ENCODE assay signal across 17 cellular contexts in the genomic region with DNA sequence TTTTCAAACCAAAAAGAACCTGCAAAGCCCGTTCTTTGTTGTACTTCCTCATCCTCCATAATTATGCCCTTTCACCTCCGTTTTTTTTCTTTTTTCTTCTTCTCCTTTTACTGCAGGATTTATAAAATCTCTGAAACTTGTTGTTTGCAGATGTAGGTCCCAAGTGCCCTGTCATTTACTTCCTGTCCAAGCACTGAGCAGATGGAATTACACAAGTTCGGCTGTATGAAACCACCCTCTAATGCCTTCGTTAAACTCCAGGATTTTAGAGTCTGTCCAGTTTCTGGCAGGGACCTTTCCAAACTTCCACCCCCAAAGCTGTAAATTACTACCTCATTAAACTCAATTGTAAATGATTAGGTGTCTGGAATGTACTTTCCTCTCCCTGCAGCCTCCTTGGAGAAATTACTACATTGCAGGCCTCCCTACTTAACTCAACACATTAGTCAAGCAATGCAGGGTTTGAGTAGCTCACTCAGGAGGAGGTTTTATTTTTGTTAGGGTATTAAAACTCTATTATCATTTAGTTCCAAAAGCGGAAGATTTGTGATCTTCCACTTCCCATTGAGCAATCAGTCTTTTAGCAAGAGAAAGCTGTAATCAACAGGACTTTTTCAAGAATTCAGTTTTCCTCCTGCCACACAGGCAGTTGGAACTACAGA.
A peak's percentile ranks its signal among the peaks of the same experiment; 100 is the strongest.
DNase-seq lines count a peak whose midpoint lies in the region; ATAC-seq, FAIRE-seq and TF ChIP-seq lines count a peak whose summit lies in the region.
"Had no signal": no experiment of that assay in that cellular context is flagged by ENCODE, and none has a peak within 500 bp of the region (broad histone marks: within the 10 kb centered on the region; RNA-seq: fewer than 3 reads in every experiment).

No MANE protein-coding gene starts in this region.

- H3K27ac Mint-ChIP-seq in WTC11: peak overlapping the region; percentile 48; the same call in 1 of the 2 replicates
- H3K27ac Mint-ChIP-seq: activated CD4-positive, alpha-beta T cell treated with anti-CD3 and anti-CD28 coated beads, Interleukin-2, amount 10 ng/mL, durations not matched to agents 24 days and 14 days; activated T-cell treated with anti-CD3 and anti-CD28 coated beads, Interleukin-2, amount 50 U/mL, for 72 hours; stimulated activated memory B cell treated with anti-CD40 and anti-IgM and Interleukin-4, amounts not matched to agents 10 μg/mL and 1 μg/mL and 100 μg/mL, for 72 hours; T-cell had no signal

- H3K27ac ChIP-seq in left ventricle myocardium inferior (replicated peaks) (peak overlapping the region; percentile 80), sigmoid colon (peak overlapping the region; percentile 20 to 67 (median 46)), small intestine (ENCODE audit: low read depth in 1 of 2, low read length in 1 of 2) (no peak overlapping the region)
- H3K27ac ChIP-seq: parathyroid adenoma had no signal

- TF ChIP-seq POLR2A in sigmoid colon (IDR thresholded peaks at IDR 0.05): no peak

- peaks cover 24% of the 10 kb centered on the region for H3K9me3 ChIP-seq in left ventricle myocardium inferior (replicated peaks)
- peaks cover 0 to 4% (median 0%) of the 10 kb centered on the region in 4 donors for H3K9me3 ChIP-seq in sigmoid colon
- peaks cover 1% of the 10 kb centered on the region for H3K9me3 ChIP-seq in small intestine (ENCODE audit: control insufficient read depth, low read depth)

- DNase-seq in EH (ENCODE audit: low read depth) (peak; percentile 18), WTC11 (ENCODE audit: low spot score) (no peak), left ventricle myocardium inferior (no peak), sigmoid colon (no peak), ecto neural progenitor cell (ENCODE audit: low spot score) (no peak), small intestine (no peak)
- DNase-seq: activated CD4-positive, alpha-beta T cell treated with anti-CD3 and anti-CD28 coated beads, Interleukin-2, amount 10 ng/mL, durations not matched to agents 24 days and 14 days; activated T-cell treated with anti-CD3 and anti-CD28 coated beads, Interleukin-2, amount 50 U/mL, for 72 hours; HCEC 1CT; NCI-H345; stimulated activated CD4-positive, alpha-beta T cell treated with anti-CD3 and anti-CD28 coated beads, Interleukin-4, amount 100 ng/mL, for 1 hour; T-cell had no signal

- no peak for TF ChIP-seq EP300 in sigmoid colon (IDR thresholded peaks at IDR 0.05)

- no peak for ATAC-seq in WTC11
- no peak for ATAC-seq in GM21825 (IDR thresholded peaks at IDR 0.05; ENCODE audit: unreplicated experiment)
- ATAC-seq in HG03521 (IDR thresholded peaks at IDR 0.05; ENCODE audit: unreplicated experiment): no peak
- ATAC-seq: activated T-cell treated with anti-CD3 and anti-CD28 coated beads, Interleukin-2, amount 50 U/mL, for 72 hours; stimulated activated memory B cell treated with anti-CD40 and anti-IgM and Interleukin-4, amounts not matched to agents 10 μg/mL and 1 μg/mL and 100 μg/mL, for 72 hours; T-cell had no signal

- POLR2A ChIA-PET in WTC11 (lab: Charles Lee): no interaction called here

- FAIRE-seq in small intestine (lab: Jason Lieb, UNC): no peak
- FAIRE-seq: endothelial cell of umbilical vein had no signal

- no peak overlapping the region for H3K4me3 Mint-ChIP-seq in WTC11
- H3K4me3 Mint-ChIP-seq: activated CD4-positive, alpha-beta T cell treated with anti-CD3 and anti-CD28 coated beads, Interleukin-2, amount 10 ng/mL, durations not matched to agents 24 days and 14 days; activated T-cell treated with anti-CD3 and anti-CD28 coated beads, Interleukin-2, amount 50 U/mL, for 72 hours; stimulated activated memory B cell treated with anti-CD40 and anti-IgM and Interleukin-4, amounts not matched to agents 10 μg/mL and 1 μg/mL and 100 μg/mL, for 72 hours; T-cell had no signal

- peaks cover 6% of the 10 kb centered on the region for H3K4me1 ChIP-seq in left ventricle myocardium inferior
- H3K4me1 ChIP-seq in sigmoid colon: no peaks in the 10 kb centered on the region
- H3K4me1 ChIP-seq in small intestine (ENCODE audit: control insufficient read depth in 2 of 2, insufficient read depth in 1 of 2, low read depth in 1 of 2, low read length in 1 of 2): no peaks in the 10 kb centered on the region
- H3K4me1 ChIP-seq: parathyroid adenoma had no signal

- H3K27me3 ChIP-seq in left ventricle myocardium inferior (ENCODE audit: low read depth): no peaks in the 10 kb centered on the region
- no peaks in the 10 kb centered on the region for H3K27me3 ChIP-seq in sigmoid colon
- H3K27me3 ChIP-seq in small intestine (ENCODE audit: control insufficient read depth in 2 of 2, insufficient read depth in 2 of 2, low read length in 2 of 2): peaks cover 0 to 2% of the 10 kb centered on the region in 2 donors

- H3K4me3 ChIP-seq in left ventricle myocardium inferior (no peak overlapping the region), sigmoid colon (no peak overlapping the region), small intestine (ENCODE audit: low read depth in 1 of 2, low read length in 2 of 2) (no peak overlapping the region)

- peaks cover 23% of the 10 kb centered on the region for H3K9me3 Mint-ChIP-seq in WTC11

- H3K4me1 Mint-ChIP-seq in WTC11: peaks cover 17% of the 10 kb centered on the region
- H3K4me1 Mint-ChIP-seq: activated CD4-positive, alpha-beta T cell treated with anti-CD3 and anti-CD28 coated beads, Interleukin-2, amount 10 ng/mL, durations not matched to agents 24 days and 14 days; stimulated activated memory B cell treated with anti-CD40 and anti-IgM and Interleukin-4, amounts not matched to agents 10 μg/mL and 1 μg/mL and 100 μg/mL, for 72 hours; T-cell had no signal

- CTCF ChIA-PET in WTC11 (lab: Charles Lee): no interaction called here

- H3K36me3 ChIP-seq in left ventricle myocardium inferior (no peaks in the 10 kb centered on the region), sigmoid colon (no peaks in the 10 kb centered on the region), small intestine (ENCODE audit: control insufficient read depth in 2 of 2, insufficient read depth in 2 of 2, low read length in 2 of 2) (no peaks in the 10 kb centered on the region)

- peaks cover 20% of the 10 kb centered on the region for H3K36me3 Mint-ChIP-seq in WTC11
- H3K36me3 Mint-ChIP-seq: T-cell had no signal

- no peaks in the 10 kb centered on the region; the same call in 1 of the 2 replicates for H3K27me3 Mint-ChIP-seq in WTC11 (ENCODE audit: low read depth)
- H3K27me3 Mint-ChIP-seq: activated CD4-positive, alpha-beta T cell treated with anti-CD3 and anti-CD28 coated beads, Interleukin-2, amount 10 ng/mL, durations not matched to agents 24 days and 14 days; stimulated activated memory B cell treated with anti-CD40 and anti-IgM and Interleukin-4, amounts not matched to agents 10 μg/mL and 1 μg/mL and 100 μg/mL, for 72 hours; T-cell had no signal

- TF ChIP-seq CTCF in WTC11 (IDR thresholded peaks at IDR 0.05) (no peak), left ventricle myocardium inferior (IDR thresholded peaks at IDR 0.05; ENCODE audit: borderline replicate concordance) (no peak), sigmoid colon (IDR thresholded peaks at IDR 0.05) (no peak)

- intact Hi-C loops in left ventricle myocardium inferior (cut with micrococcal nuclease) (no loop called here), sigmoid colon (cut with DNase I) (no loop called here)

- WGBS in sigmoid colon, 2 donors: 61 to 67% methylated on average over 5 of the region's 5 CpGs
- WGBS in small intestine, 3 donors: 51 to 68% (median 63%) methylated on average over 5 of the region's 5 CpGs

TF ChIP-seq in WTC11, 78 proteins besides CTCF, POLR2A, EP300 and RAD21 (continues in another document):
- no peak for TF ChIP-seq ZNF396 (CRISPR knock-in tag; IDR thresholded peaks at IDR 0.05; ENCODE audit: borderline replicate concordance)
- TF ChIP-seq SMAD3 (CRISPR knock-in tag; IDR thresholded peaks at IDR 0.05; ENCODE audit: borderline replicate concordance): no peak
- TF ChIP-seq, protein P1, sequence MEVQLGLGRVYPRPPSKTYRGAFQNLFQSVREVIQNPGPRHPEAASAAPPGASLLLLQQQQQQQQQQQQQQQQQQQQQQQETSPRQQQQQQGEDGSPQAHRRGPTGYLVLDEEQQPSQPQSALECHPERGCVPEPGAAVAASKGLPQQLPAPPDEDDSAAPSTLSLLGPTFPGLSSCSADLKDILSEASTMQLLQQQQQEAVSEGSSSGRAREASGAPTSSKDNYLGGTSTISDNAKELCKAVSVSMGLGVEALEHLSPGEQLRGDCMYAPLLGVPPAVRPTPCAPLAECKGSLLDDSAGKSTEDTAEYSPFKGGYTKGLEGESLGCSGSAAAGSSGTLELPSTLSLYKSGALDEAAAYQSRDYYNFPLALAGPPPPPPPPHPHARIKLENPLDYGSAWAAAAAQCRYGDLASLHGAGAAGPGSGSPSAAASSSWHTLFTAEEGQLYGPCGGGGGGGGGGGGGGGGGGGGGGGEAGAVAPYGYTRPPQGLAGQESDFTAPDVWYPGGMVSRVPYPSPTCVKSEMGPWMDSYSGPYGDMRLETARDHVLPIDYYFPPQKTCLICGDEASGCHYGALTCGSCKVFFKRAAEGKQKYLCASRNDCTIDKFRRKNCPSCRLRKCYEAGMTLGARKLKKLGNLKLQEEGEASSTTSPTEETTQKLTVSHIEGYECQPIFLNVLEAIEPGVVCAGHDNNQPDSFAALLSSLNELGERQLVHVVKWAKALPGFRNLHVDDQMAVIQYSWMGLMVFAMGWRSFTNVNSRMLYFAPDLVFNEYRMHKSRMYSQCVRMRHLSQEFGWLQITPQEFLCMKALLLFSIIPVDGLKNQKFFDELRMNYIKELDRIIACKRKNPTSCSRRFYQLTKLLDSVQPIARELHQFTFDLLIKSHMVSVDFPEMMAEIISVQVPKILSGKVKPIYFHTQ (CRISPR knock-in tag; IDR thresholded peaks at IDR 0.05): no peak
- TF ChIP-seq ZBTB21 (CRISPR knock-in tag; IDR thresholded peaks at IDR 0.05; ENCODE audit: borderline replicate concordance): no peak
- TF ChIP-seq, protein P2, sequence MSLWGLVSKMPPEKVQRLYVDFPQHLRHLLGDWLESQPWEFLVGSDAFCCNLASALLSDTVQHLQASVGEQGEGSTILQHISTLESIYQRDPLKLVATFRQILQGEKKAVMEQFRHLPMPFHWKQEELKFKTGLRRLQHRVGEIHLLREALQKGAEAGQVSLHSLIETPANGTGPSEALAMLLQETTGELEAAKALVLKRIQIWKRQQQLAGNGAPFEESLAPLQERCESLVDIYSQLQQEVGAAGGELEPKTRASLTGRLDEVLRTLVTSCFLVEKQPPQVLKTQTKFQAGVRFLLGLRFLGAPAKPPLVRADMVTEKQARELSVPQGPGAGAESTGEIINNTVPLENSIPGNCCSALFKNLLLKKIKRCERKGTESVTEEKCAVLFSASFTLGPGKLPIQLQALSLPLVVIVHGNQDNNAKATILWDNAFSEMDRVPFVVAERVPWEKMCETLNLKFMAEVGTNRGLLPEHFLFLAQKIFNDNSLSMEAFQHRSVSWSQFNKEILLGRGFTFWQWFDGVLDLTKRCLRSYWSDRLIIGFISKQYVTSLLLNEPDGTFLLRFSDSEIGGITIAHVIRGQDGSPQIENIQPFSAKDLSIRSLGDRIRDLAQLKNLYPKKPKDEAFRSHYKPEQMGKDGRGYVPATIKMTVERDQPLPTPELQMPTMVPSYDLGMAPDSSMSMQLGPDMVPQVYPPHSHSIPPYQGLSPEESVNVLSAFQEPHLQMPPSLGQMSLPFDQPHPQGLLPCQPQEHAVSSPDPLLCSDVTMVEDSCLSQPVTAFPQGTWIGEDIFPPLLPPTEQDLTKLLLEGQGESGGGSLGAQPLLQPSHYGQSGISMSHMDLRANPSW (CRISPR knock-in tag; conservative IDR thresholded peaks at IDR 0.05; ENCODE audit: low read depth): no peak

Comparison
In these comparisons a context has a peak if more than half of its experiments do, and no peak if none do; other contexts are left out.
1. H3K27ac ChIP-seq: peak in left ventricle myocardium inferior (single experiment) and sigmoid colon (4 of 4); none in small intestine (0 of 2).